Comparison of ENCODE assay signal across 9 cellular contexts in genomic region chr20:32966881-32967781, GRCh38. TPM values are rescaled to one million over a fixed set of nuclear protein-coding genes. Genes with fewer than 3 reads are reported as not detected.
DNase-seq lines count a peak whose midpoint lies in the region; ATAC-seq, FAIRE-seq and TF ChIP-seq lines count a peak whose summit lies in the region.
"Had no signal": no experiment of that assay in that cellular context is flagged by ENCODE, and none has a peak within 500 bp of the region (broad histone marks: within the 10 kb centered on the region; RNA-seq: fewer than 3 reads in every experiment).

No MANE protein-coding gene starts in this region.

- FAIRE-seq in GM12891 (lab: Jason Lieb, UNC): peak; percentile 90

- H3K27me3 Mint-ChIP-seq in activated naive CD8-positive, alpha-beta T cell treated with anti-CD3 and anti-CD28 coated beads, Interleukin-2, amount 10 ng/mL, durations not matched to agents 7 days and 5 days: no peaks in the 10 kb centered on the region

- intact Hi-C loops in Right ventricle myocardium superior (cut with DNase I): no loop called here

- DNase-seq in GM12891 (ENCODE audit: insufficient read length, low spot score) (no peak), T-helper 2 cell (peak in 3 of 5 experiments; percentile 38 to 95 (median 82)), erythroblast (lab: John Stamatoyannopoulos, UW) (no peak), foreskin fibroblast (no peak), Right ventricle myocardium superior (no peak), NOMO-1 (lab: John Stamatoyannopoulos, UW; ENCODE audit: unreplicated experiment in 2 of 2) (no peak)
- peak; percentile 69 for DNase-seq in activated naive CD8-positive, alpha-beta T cell treated with anti-CD3 and anti-CD28 coated beads, Interleukin-2, amount 10 ng/mL, durations not matched to agents 7 days and 5 days
- peak; percentile 40 to 50 for DNase-seq in stimulated activated CD4-positive, alpha-beta T cell treated with anti-CD3 and anti-CD28 coated beads, Interleukin-2, amount 100 ng/mL, for 24 hours

- no peak overlapping the region for H3K4me3 ChIP-seq in foreskin fibroblast (ENCODE audit: low read depth in 1 of 2, low read length in 2 of 2)
- H3K4me3 ChIP-seq: breast epithelium had no signal

- no peaks in the 10 kb centered on the region for H3K9me3 Mint-ChIP-seq in activated naive CD8-positive, alpha-beta T cell treated with anti-CD3 and anti-CD28 coated beads, Interleukin-2, amount 10 ng/mL, durations not matched to agents 7 days and 5 days

- H3K36me3 Mint-ChIP-seq in activated naive CD8-positive, alpha-beta T cell treated with anti-CD3 and anti-CD28 coated beads, Interleukin-2, amount 10 ng/mL, durations not matched to agents 7 days and 5 days: peaks cover 2% of the 10 kb centered on the region

- peak overlapping the region; percentile 93 for H3K27ac Mint-ChIP-seq in activated naive CD8-positive, alpha-beta T cell treated with anti-CD3 and anti-CD28 coated beads, Interleukin-2, amount 10 ng/mL, durations not matched to agents 7 days and 5 days

- peak; percentile 64 for ATAC-seq in activated naive CD8-positive, alpha-beta T cell treated with anti-CD3 and anti-CD28 coated beads, Interleukin-2, amount 10 ng/mL, durations not matched to agents 7 days and 5 days (ENCODE audit: low read depth)
- no peak for ATAC-seq in Right ventricle myocardium superior (ENCODE audit: poor library complexity)

- TF ChIP-seq CTCF in foreskin fibroblast (IDR thresholded peaks at IDR 0.05; ENCODE audit: low read depth, low read length): no peak

- POLR2A ChIA-PET in activated naive CD8-positive, alpha-beta T cell treated with anti-CD3 and anti-CD28 coated beads, Interleukin-2, amount 10 ng/mL, durations not matched to agents 7 days and 5 days (lab: Charles Lee): interaction anchor here (0.8 to 2.7 kb wide), 5 partner anchors 11 to 262 kb away, joined by 3 to 12 read pairs (median 5); partner anchors contain the start of gene SUN5

- TF ChIP-seq POLR2A in GM12891 (IDR thresholded peaks at IDR 0.05; ENCODE audit: low read depth, low read length): no peak
- TF ChIP-seq POLR2A in erythroblast (IDR thresholded peaks at IDR 0.05; ENCODE audit: low read length): no peak

- peaks cover 63% of the 10 kb centered on the region for H3K4me1 Mint-ChIP-seq in activated naive CD8-positive, alpha-beta T cell treated with anti-CD3 and anti-CD28 coated beads, Interleukin-2, amount 10 ng/mL, durations not matched to agents 7 days and 5 days

- H3K4me3 Mint-ChIP-seq in activated naive CD8-positive, alpha-beta T cell treated with anti-CD3 and anti-CD28 coated beads, Interleukin-2, amount 10 ng/mL, durations not matched to agents 7 days and 5 days: peak overlapping the region; percentile 78

TF ChIP-seq in GM12891, 5 proteins besides CTCF, POLR2A, EP300 and RAD21:
- TF ChIP-seq SPI1 (IDR thresholded peaks at IDR 0.05; ENCODE audit: low read depth, low read length) (no peak), PAX5 (IDR thresholded peaks at IDR 0.05; ENCODE audit: insufficient read depth, low read length, severe bottlenecking) (no peak), TAF1 (IDR thresholded peaks at IDR 0.05; ENCODE audit: low read depth, low read length) (no peak), POU2F2 (IDR thresholded peaks at IDR 0.05; ENCODE audit: low read depth, low read length) (no peak), POLR2AphosphoS5 (IDR thresholded peaks at IDR 0.05; ENCODE audit: low read depth, low read length) (no peak)
TF ChIP-seq in GM12891: peak in this region for 0.

RNA-seq across cellular contexts. Expression of gene SUN5, which starts 37.1 kb away (rescaled TPM):
- polyA plus RNA-seq in GM12891 (2012; ENCODE audit: low read depth, missing spikeins): not detected
- not detected for total RNA-seq in activated naive CD8-positive, alpha-beta T cell treated with anti-CD3 and anti-CD28 coated beads, Interleukin-2, amount 10 ng/mL, durations not matched to agents 7 days and 5 days
- not detected for total RNA-seq in Right ventricle myocardium superior
- total RNA-seq: breast epithelium had no signal

RNA-seq across cellular contexts. Expression of gene BPIFB2, which starts 40.4 kb away (rescaled TPM):
- not detected for polyA plus RNA-seq in GM12891 (2012; ENCODE audit: low read depth, missing spikeins)
- not detected for total RNA-seq in activated naive CD8-positive, alpha-beta T cell treated with anti-CD3 and anti-CD28 coated beads, Interleukin-2, amount 10 ng/mL, durations not matched to agents 7 days and 5 days
- total RNA-seq in Right ventricle myocardium superior: not detected

Comparison
In these comparisons a context has a peak if more than half of its experiments do, and no peak if none do; other contexts are left out.
1. DNase-seq: peak in T-helper 2 cell (3 of 5), activated naive CD8-positive, alpha-beta T cell treated with anti-CD3 and anti-CD28 coated beads, Interleukin-2, amount 10 ng/mL, durations not matched to agents 7 days and 5 days (single experiment) and stimulated activated CD4-positive, alpha-beta T cell treated with anti-CD3 and anti-CD28 coated beads, Interleukin-2, amount 100 ng/mL, for 24 hours (2 of 2); none in GM12891 (single experiment), erythroblast (0 of 2), foreskin fibroblast (0 of 2), Right ventricle myocardium superior (single experiment) and NOMO-1 (0 of 2).